ENCODE assay signal across 11 cellular contexts in the genomic region with DNA sequence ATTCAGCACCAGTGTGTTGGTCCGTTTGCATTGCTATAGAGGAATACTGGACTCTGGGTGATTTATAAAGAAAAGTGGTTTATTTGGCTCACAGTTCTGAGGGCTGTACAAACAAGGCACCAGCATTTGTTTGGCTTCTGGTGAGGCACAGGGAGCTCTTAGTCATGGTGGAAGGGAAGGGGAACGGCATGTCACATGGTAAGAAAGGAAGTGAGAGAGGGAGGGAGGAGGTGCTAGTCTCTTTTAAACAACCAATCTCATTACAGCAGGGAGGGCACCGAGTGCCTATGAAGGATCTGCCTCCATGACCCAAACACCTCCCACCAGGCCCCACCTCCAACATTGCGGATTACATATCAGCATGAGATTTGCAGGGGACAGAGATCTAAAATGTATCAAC.
A peak's percentile ranks its signal among the peaks of the same experiment; 100 is the strongest.
DNase-seq lines count a peak whose midpoint lies in the region; ATAC-seq and TF ChIP-seq lines count a peak whose summit lies in the region.
"Had no signal": no experiment of that assay in that cellular context is flagged by ENCODE, and none has a peak within 500 bp of the region (broad histone marks: within the 10 kb centered on the region; RNA-seq: fewer than 3 reads in every experiment).

No MANE protein-coding gene starts in this region.

- H3K56ac ChIP-seq in mesendoderm (ENCODE audit: low read length), result no peak overlapping the region

- no peaks in the 10 kb centered on the region for H3K36me3 ChIP-seq in mesendoderm (ENCODE audit: control insufficient read depth, insufficient read depth, low read length)

- no peak overlapping the region for H4K8ac ChIP-seq in mesendoderm (ENCODE audit: low read depth, low read length)

- H3K4me3 ChIP-seq in mesendoderm (ENCODE audit: low read length) (no peak overlapping the region), coronary artery (no peak overlapping the region)

- no peak for TF ChIP-seq CTCF in coronary artery (IDR thresholded peaks at IDR 0.05)
- no peak for TF ChIP-seq CTCF in omental fat pad (IDR thresholded peaks at IDR 0.05)

- ATAC-seq in omental fat pad (ENCODE audit: low FRiP score), result no peak

- no peak overlapping the region for H2AK5ac ChIP-seq in mesendoderm (ENCODE audit: low read length)

- WGBS in mesendoderm (ENCODE audit: extremely low coverage, insufficient coverage, low lambda C conversion rate), result no CpG with 5 or more reads among the region's 4 CpGs

- in situ Hi-C loops in KBM-7 (cut with MboI; ENCODE audit: low pct_unique_long_range_greater_than_20kb, low sequenced_read_pairs), result no loop called here

- H3K27ac ChIP-seq in mesendoderm (ENCODE audit: low read depth, low read length) (no peak overlapping the region), coronary artery (no peak overlapping the region)

- no peaks in the 10 kb centered on the region for H3K27me3 ChIP-seq in mesendoderm (ENCODE audit: insufficient read depth, low read length, poor library complexity)

- H3K23ac ChIP-seq in mesendoderm (ENCODE audit: low read length), result no peak overlapping the region

- no peak overlapping the region for H2BK5ac ChIP-seq in mesendoderm (ENCODE audit: low read length)

- no peaks in the 10 kb centered on the region for H3K79me1 ChIP-seq in mesendoderm (ENCODE audit: low read length)

- H3K18ac ChIP-seq in mesendoderm (ENCODE audit: low read length), result no peak overlapping the region

- no peak overlapping the region for H3K9ac ChIP-seq in mesendoderm (ENCODE audit: low read length)

- no peak overlapping the region for H2BK120ac ChIP-seq in mesendoderm (ENCODE audit: low read depth, low read length)

- peaks cover 4% of the 10 kb centered on the region for H3K4me1 ChIP-seq in mesendoderm (ENCODE audit: control insufficient read depth, low read depth, low read length)

- no peak overlapping the region for H3K4ac ChIP-seq in mesendoderm (ENCODE audit: low read depth, low read length)

- no peak overlapping the region for H3K4me2 ChIP-seq in mesendoderm (ENCODE audit: low read length)

- peak; percentile 92 for DNase-seq in DMS53 (lab: John Stamatoyannopoulos, UW)
- DNase-seq in KBM-7, result peak; percentile 78
- DNase-seq in T1000 (lab: John Stamatoyannopoulos, UW), result peak; percentile 23
- peak; percentile 70 for DNase-seq in mesendoderm
- no peak for DNase-seq in RPMI8226
- DNase-seq in coronary artery (ENCODE audit: low spot score), result no peak
- DNase-seq in T-helper 2 cell, result no peak
- DNase-seq in omental fat pad (ENCODE audit: low spot score), result no peak
- DNase-seq: NCI-H446 treated with DMSO at 0.1 percent for 48 hours; stimulated activated CD4-positive, alpha-beta T cell treated with anti-CD3 and anti-CD28 coated beads, Interleukin-2, amount 100 ng/mL, for 24 hours; T-helper 9 cell had no signal

- no peak overlapping the region for H4K5ac ChIP-seq in mesendoderm (ENCODE audit: low read length)

- H3K79me2 ChIP-seq in mesendoderm (ENCODE audit: control insufficient read depth, insufficient read depth, low read length), result no peaks in the 10 kb centered on the region

- H2BK15ac ChIP-seq in mesendoderm (replicated peaks; ENCODE audit: low read depth), result no peak overlapping the region

Comparison
In these comparisons a context has a peak if more than half of its experiments do, and no peak if none do; other contexts are left out.
1. DNase-seq: peak in DMS53 (single experiment), KBM-7 (single experiment), T1000 (single experiment) and mesendoderm (single experiment); none in RPMI8226 (single experiment), coronary artery (single experiment), T-helper 2 cell (0 of 5) and omental fat pad (single experiment).